In the genomic region with DNA sequence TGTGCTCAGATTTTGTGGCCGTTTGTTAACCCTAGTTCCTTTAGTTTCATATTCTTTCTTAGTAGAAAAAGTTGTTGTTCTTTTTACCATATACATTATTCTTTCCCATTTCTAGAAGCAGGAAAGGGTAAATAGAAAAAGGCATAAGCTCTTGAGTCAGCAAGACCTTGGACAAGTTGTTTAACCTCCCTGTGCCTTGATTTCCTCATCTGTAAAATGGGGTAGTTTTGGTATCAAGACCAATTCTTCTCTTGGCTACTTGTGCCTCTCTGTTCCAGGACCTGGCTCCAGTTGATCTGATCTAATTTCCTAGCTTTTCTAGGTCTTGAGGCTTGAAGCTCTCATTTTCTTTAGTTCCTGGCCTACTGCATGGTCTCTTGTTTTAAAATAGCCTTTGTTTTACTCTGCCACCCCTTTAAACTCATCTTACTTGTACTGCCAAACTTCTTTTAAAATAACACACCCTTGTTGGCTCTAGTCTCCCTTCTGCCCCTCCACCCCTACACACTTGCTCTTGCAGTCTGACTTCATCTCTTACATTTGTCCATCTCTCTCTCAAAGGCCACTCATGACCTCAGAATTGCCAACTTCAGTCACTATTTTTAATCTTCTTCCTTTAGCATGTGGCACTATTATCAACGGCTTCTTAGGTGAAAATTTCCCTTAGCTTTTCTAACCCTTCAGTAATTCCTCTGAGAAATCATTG, we compare ENCODE assay signal across 17 cellular contexts.
DNase-seq lines count a peak whose midpoint lies in the region; ATAC-seq, FAIRE-seq and TF ChIP-seq lines count a peak whose summit lies in the region.
"Had no signal": no experiment of that assay in that cellular context is flagged by ENCODE, and none has a peak within 500 bp of the region (broad histone marks: within the 10 kb centered on the region; RNA-seq: fewer than 3 reads in every experiment).

No MANE protein-coding gene starts in this region.

- ATAC-seq in Right ventricle myocardium inferior (peak; percentile 68), left ventricle myocardium superior (peak; percentile 66), gastrocnemius medialis (peak in 1 of 2 donors; percentile 21), GM21447 (IDR thresholded peaks at IDR 0.05; ENCODE audit: unreplicated experiment) (no peak)

- in situ Hi-C loops in gastrocnemius medialis (cut with MboI; ENCODE audit: low sequenced_read_pairs in 4 of 4), result no loop called here

- intact Hi-C loops in Right ventricle myocardium inferior (cut with DNase I), result no loop called here
- intact Hi-C loops in cardiac septum (cut with DNase I), result loop anchor here (10.0 kb wide), 1 partner anchor 60 kb away; no protein-coding TSS in a partner anchor
- intact Hi-C loops in left ventricle myocardium superior (cut with micrococcal nuclease), result no loop called here
- intact Hi-C loops in gastrocnemius medialis (cut with DNase I; ENCODE audit: low total_unique reads), result no loop called here

- FAIRE-seq in GM12891 (lab: Jason Lieb, UNC), result no peak
- FAIRE-seq: H54 had no signal

- H3K9me3 ChIP-seq in gastrocnemius medialis, result no peaks in the 10 kb centered on the region

- no peaks in the 10 kb centered on the region for H3K36me3 ChIP-seq in gastrocnemius medialis

- no peak for TF ChIP-seq CTCF in gastrocnemius medialis (IDR thresholded peaks at IDR 0.05 in 4 of 5, conservative IDR thresholded peaks at IDR 0.05 in 1 of 5)

- TF ChIP-seq POLR2A in gastrocnemius medialis (IDR thresholded peaks at IDR 0.05), result no peak
- TF ChIP-seq POLR2A in GM12891 (IDR thresholded peaks at IDR 0.05; ENCODE audit: low read depth, low read length), result no peak

- no peaks in the 10 kb centered on the region for H3K27me3 ChIP-seq in gastrocnemius medialis
- H3K27me3 ChIP-seq: BLaER1 treated with 17β-estradiol and CSF1 and Interleukin-3, amounts not matched to agents 10 nM and 100 nM had no signal

- DNase-seq in Right ventricle myocardium inferior (ENCODE audit: missing footprints) (no peak), cardiac septum (ENCODE audit: low spot score) (no peak), left ventricle myocardium superior (no peak), gastrocnemius medialis (no peak), GM19238 (ENCODE audit: insufficient read length, low spot score) (no peak), GM12891 (ENCODE audit: insufficient read length, low spot score) (no peak), CD1c-positive myeloid dendritic cell (ENCODE audit: extremely low spot score) (no peak)
- DNase-seq: DMS153, EL, NCI-H1092, NCI-H1694, NCI-H69, PC-9 had no signal

- peaks cover 12 to 20% of the 10 kb centered on the region in 2 donors for H3K4me1 ChIP-seq in gastrocnemius medialis

- H3K27ac ChIP-seq in gastrocnemius medialis, result peak overlapping the region; percentile 21 to 64 (median 46)
- H3K27ac ChIP-seq: BLaER1 treated with 17β-estradiol and CSF1 and Interleukin-3, amounts not matched to agents 10 nM and 100 nM; KMS-11; PC-9 had no signal

- no peak overlapping the region for H3K4me3 ChIP-seq in gastrocnemius medialis
- H3K4me3 ChIP-seq: BLaER1 treated with 17β-estradiol and CSF1 and Interleukin-3, amounts not matched to agents 10 nM and 100 nM; PC-9 had no signal

TF ChIP-seq in GM12891, 5 proteins besides CTCF, POLR2A, EP300 and RAD21:
- TF ChIP-seq SPI1 (IDR thresholded peaks at IDR 0.05; ENCODE audit: low read depth, low read length) (no peak), TAF1 (IDR thresholded peaks at IDR 0.05; ENCODE audit: low read depth, low read length) (no peak), POU2F2 (IDR thresholded peaks at IDR 0.05; ENCODE audit: low read depth, low read length) (no peak), PAX5 (IDR thresholded peaks at IDR 0.05; ENCODE audit: insufficient read depth, low read length, severe bottlenecking) (no peak), POLR2AphosphoS5 (IDR thresholded peaks at IDR 0.05; ENCODE audit: low read depth, low read length) (no peak)
